Comparison of ENCODE assay signal across 22 cellular contexts in genomic region chr1:91073299-91073698, GRCh38. TPM values are rescaled to one million over a fixed set of nuclear protein-coding genes. Genes with fewer than 3 reads are reported as not detected.
DNase-seq lines count a peak whose midpoint lies in the region; ATAC-seq and TF ChIP-seq lines count a peak whose summit lies in the region.
"Had no signal": no experiment of that assay in that cellular context is flagged by ENCODE, and none has a peak within 500 bp of the region (broad histone marks: within the 10 kb centered on the region; RNA-seq: fewer than 3 reads in every experiment).

No MANE protein-coding gene starts in this region.

- H3K14ac ChIP-seq in H9 (ENCODE audit: insufficient read depth, low read length): no peak overlapping the region

- no peak overlapping the region for H2AK5ac ChIP-seq in H9 (ENCODE audit: insufficient read length, low read length)

- intact Hi-C loops in left colon (cut with DNase I, micrococcal nuclease): no loop called here
- intact Hi-C loops in breast epithelium (cut with DNase I; ENCODE audit: low total_unique reads): no loop called here

- H3K4ac ChIP-seq in H9 (ENCODE audit: low read depth, low read length): no peak overlapping the region

- no peak for TF ChIP-seq CTCF in VCaP (conservative IDR thresholded peaks at IDR 0.05)
- no peak for TF ChIP-seq CTCF in progenitor cell of endocrine pancreas (IDR thresholded peaks at IDR 0.05; ENCODE audit: unreplicated experiment)
- no peak for TF ChIP-seq CTCF in breast epithelium (IDR thresholded peaks at IDR 0.05)
- TF ChIP-seq CTCF in neural progenitor cell (IDR thresholded peaks at IDR 0.05): no peak
- TF ChIP-seq CTCF in H9 (conservative IDR thresholded peaks at IDR 0.05): no peak
- TF ChIP-seq CTCF in osteocyte (IDR thresholded peaks at IDR 0.05): no peak

- no peak overlapping the region for H2BK12ac ChIP-seq in H9 (ENCODE audit: insufficient read length, low read depth, low read length)

- no peaks in the 10 kb centered on the region for H3K79me1 ChIP-seq in H9 (ENCODE audit: insufficient read depth, low read depth, low read length, poor library complexity, severe bottlenecking)

- ATAC-seq in left colon: peak; percentile 76
- ATAC-seq: A549 had no signal

- H3K27ac ChIP-seq in VCaP (peak overlapping the region; percentile 57), mucosa of rectum (ENCODE audit: low read depth in 2 of 2, low read length in 2 of 2) (peak overlapping the region; percentile 23 to 59), breast epithelium (no peak overlapping the region), neural progenitor cell (no peak overlapping the region), H9 (ENCODE audit: insufficient read length, low read depth, low read length) (no peak overlapping the region)
- H3K27ac ChIP-seq: A549; BLaER1 treated with 17β-estradiol and CSF1 and Interleukin-3, amounts not matched to agents 10 nM and 100 nM had no signal

- no CpG with 5 or more reads among the region's 2 CpGs for WGBS in H9 (ENCODE audit: extremely low coverage, insufficient read length, low lambda C conversion rate)

- H3K4me1 ChIP-seq in mucosa of rectum (ENCODE audit: control insufficient read depth in 2 of 2, insufficient read depth in 2 of 2, low read length in 2 of 2): peaks cover 5 to 10% of the 10 kb centered on the region in 2 donors
- H3K4me1 ChIP-seq in breast epithelium: no peaks in the 10 kb centered on the region
- peaks cover 10% of the 10 kb centered on the region for H3K4me1 ChIP-seq in neural progenitor cell
- H3K4me1 ChIP-seq in H9 (ENCODE audit: insufficient read depth, low read length): peaks cover 5% of the 10 kb centered on the region; the same call in 1 of the 2 replicates
- H3K4me1 ChIP-seq: A549, BE2C, HAP-1 had no signal

- H3K79me2 ChIP-seq in neural progenitor cell (ENCODE audit: low read depth): no peaks in the 10 kb centered on the region
- no peaks in the 10 kb centered on the region for H3K79me2 ChIP-seq in H9 (ENCODE audit: insufficient read depth, low read length)

- H3K9ac ChIP-seq in mucosa of rectum (ENCODE audit: low read depth in 1 of 2, low read length in 2 of 2): no peak overlapping the region
- no peak overlapping the region for H3K9ac ChIP-seq in neural progenitor cell
- no peak overlapping the region for H3K9ac ChIP-seq in H9 (ENCODE audit: extremely low read depth, insufficient read length, low read length)
- H3K9ac ChIP-seq: BLaER1 treated with 17β-estradiol and CSF1 and Interleukin-3, amounts not matched to agents 10 nM and 100 nM had no signal

- H3K36me3 Mint-ChIP-seq in progenitor cell of endocrine pancreas (ENCODE audit: insufficient read depth) (no peaks in the 10 kb centered on the region), neural progenitor cell (no peaks in the 10 kb centered on the region), H9 (ENCODE audit: insufficient read depth in 1 of 3, low read depth in 3 of 3) (no peaks in the 10 kb centered on the region), osteocyte (ENCODE audit: unreplicated experiment) (no peaks in the 10 kb centered on the region)
- H3K36me3 Mint-ChIP-seq: CD4-positive, alpha-beta memory T cell had no signal

- H3K9me3 Mint-ChIP-seq in progenitor cell of endocrine pancreas (ENCODE audit: low read depth): no peaks in the 10 kb centered on the region
- H3K9me3 Mint-ChIP-seq in neural progenitor cell: peaks cover 2% of the 10 kb centered on the region
- H3K9me3 Mint-ChIP-seq in H9: no peaks in the 10 kb centered on the region
- H3K9me3 Mint-ChIP-seq in osteocyte (ENCODE audit: unreplicated experiment): peaks cover 4% of the 10 kb centered on the region

- H4K20me1 ChIP-seq in neural progenitor cell (ENCODE audit: low read depth): no peaks in the 10 kb centered on the region
- H4K20me1 ChIP-seq in H9 (ENCODE audit: control insufficient read depth, insufficient read depth, insufficient read length): no peaks in the 10 kb centered on the region
- H4K20me1 ChIP-seq: BLaER1 treated with 17β-estradiol and CSF1 and Interleukin-3, amounts not matched to agents 10 nM and 100 nM had no signal

- H2AFZ ChIP-seq in neural progenitor cell (replicated peaks): no peak overlapping the region
- no peak overlapping the region for H2AFZ ChIP-seq in H9 (ENCODE audit: low read length)

- TF ChIP-seq POLR2A in breast epithelium (IDR thresholded peaks at IDR 0.05): no peak

- H3K9me3 ChIP-seq in mucosa of rectum (ENCODE audit: control insufficient read depth in 2 of 2, low read length in 2 of 2) (no peaks in the 10 kb centered on the region), breast epithelium (no peaks in the 10 kb centered on the region), neural progenitor cell (ENCODE audit: low read depth) (no peaks in the 10 kb centered on the region), H9 (ENCODE audit: control insufficient read depth, low read depth, low read length) (no peaks in the 10 kb centered on the region)
- H3K9me3 ChIP-seq: A549, BE2C, HAP-1 had no signal

- H4K8ac ChIP-seq in H9 (replicated peaks; ENCODE audit: insufficient read length, low read depth, low read length): no peak overlapping the region

- H3K4me1 Mint-ChIP-seq in progenitor cell of endocrine pancreas (ENCODE audit: low read depth): peaks cover 6% of the 10 kb centered on the region
- H3K4me1 Mint-ChIP-seq in neural progenitor cell: peaks cover 13% of the 10 kb centered on the region
- H3K4me1 Mint-ChIP-seq in H9: peaks cover 11 to 22% of the 10 kb centered on the region in 2 experiments
- H3K4me1 Mint-ChIP-seq in osteocyte (ENCODE audit: unreplicated experiment): no peaks in the 10 kb centered on the region
- H3K4me1 Mint-ChIP-seq: CD4-positive, alpha-beta memory T cell had no signal

- H3K27ac Mint-ChIP-seq in progenitor cell of endocrine pancreas (peak overlapping the region; percentile 25), neural progenitor cell (no peak overlapping the region), H9 (peak overlapping the region in 1 of 3 experiments; percentile 49; a peak in 1 of 7 replicates), osteocyte (ENCODE audit: unreplicated experiment) (no peak overlapping the region)
- H3K27ac Mint-ChIP-seq: CD4-positive, alpha-beta memory T cell; HFFc6 had no signal

- no peak overlapping the region for H2BK15ac ChIP-seq in H9 (ENCODE audit: low read depth, low read length)

- H3K56ac ChIP-seq in H9 (ENCODE audit: insufficient read length, low read depth, low read length): no peak overlapping the region

- no peak overlapping the region for H2BK20ac ChIP-seq in H9 (ENCODE audit: low read depth, low read length, poor library complexity, severe bottlenecking)

- H3K23ac ChIP-seq in H9 (ENCODE audit: insufficient read length, low read depth, low read length): no peak overlapping the region

- no peaks in the 10 kb centered on the region for H3K27me3 ChIP-seq in mucosa of rectum (ENCODE audit: control insufficient read depth in 2 of 2, insufficient read depth in 2 of 2, low read length in 2 of 2)
- no peaks in the 10 kb centered on the region for H3K27me3 ChIP-seq in breast epithelium
- no peaks in the 10 kb centered on the region for H3K27me3 ChIP-seq in neural progenitor cell
- H3K27me3 ChIP-seq in H9 (ENCODE audit: insufficient read depth, low read length): no peaks in the 10 kb centered on the region
- H3K27me3 ChIP-seq: BE2C; BLaER1 treated with 17β-estradiol and CSF1 and Interleukin-3, amounts not matched to agents 10 nM and 100 nM had no signal

- no peak overlapping the region for H2BK5ac ChIP-seq in H9 (ENCODE audit: insufficient read length, low read length)

- no peaks in the 10 kb centered on the region for H3K23me2 ChIP-seq in H9 (ENCODE audit: insufficient read length, low read depth, low read length, poor library complexity, severe bottlenecking)

- H3K4me2 ChIP-seq in neural progenitor cell (no peak overlapping the region), H9 (ENCODE audit: insufficient read depth, insufficient read length, low read length) (no peak overlapping the region)
- H3K4me2 ChIP-seq: A549; BLaER1 treated with 17β-estradiol and CSF1 and Interleukin-3, amounts not matched to agents 10 nM and 100 nM had no signal

- no peaks in the 10 kb centered on the region for H3K36me3 ChIP-seq in mucosa of rectum (ENCODE audit: control insufficient read depth in 2 of 2, insufficient read depth in 2 of 2, low read length in 2 of 2)
- no peaks in the 10 kb centered on the region for H3K36me3 ChIP-seq in breast epithelium
- H3K36me3 ChIP-seq in neural progenitor cell: no peaks in the 10 kb centered on the region
- H3K36me3 ChIP-seq: BE2C, HAP-1 had no signal

- no peak overlapping the region for H3K4me3 Mint-ChIP-seq in progenitor cell of endocrine pancreas (ENCODE audit: low read depth)
- H3K4me3 Mint-ChIP-seq in neural progenitor cell: no peak overlapping the region
- no peak overlapping the region for H3K4me3 Mint-ChIP-seq in H9
- no peak overlapping the region for H3K4me3 Mint-ChIP-seq in osteocyte (ENCODE audit: unreplicated experiment)
- H3K4me3 Mint-ChIP-seq: CD4-positive, alpha-beta memory T cell; HFFc6 had no signal

- no peak overlapping the region for H2BK120ac ChIP-seq in H9 (ENCODE audit: low read depth, low read length, poor library complexity, severe bottlenecking)

- H3F3A ChIP-seq in neural progenitor cell (ENCODE audit: low read depth): no peaks in the 10 kb centered on the region

- DNase-seq in left colon (no peak), progenitor cell of endocrine pancreas (ENCODE audit: low spot score, unreplicated experiment) (no peak), breast epithelium (ENCODE audit: low spot score in 2 of 2) (no peak), neural progenitor cell (ENCODE audit: low spot score) (no peak), H9 (no peak), osteocyte (ENCODE audit: extremely low spot score, unreplicated experiment) (no peak)
- DNase-seq: 8988T; ACHN; AML-193; BE2C; Calu3; CD4-positive, alpha-beta memory T cell; COR-L47; DMS53; DMS79 treated with DMSO at 0.1 percent for 48 hours; GF-D8; HFFc6 had no signal

- H3K4me3 ChIP-seq in mucosa of rectum (ENCODE audit: low read length in 2 of 2): no peak overlapping the region
- no peak overlapping the region for H3K4me3 ChIP-seq in breast epithelium
- H3K4me3 ChIP-seq in neural progenitor cell: no peak overlapping the region
- H3K4me3 ChIP-seq: A549; BLaER1 treated with 17β-estradiol and CSF1 and Interleukin-3, amounts not matched to agents 10 nM and 100 nM; HAP-1 had no signal

- H4K91ac ChIP-seq in H9 (ENCODE audit: insufficient read length, low read depth, low read length): no peak overlapping the region

- no peak overlapping the region for H4K5ac ChIP-seq in H9 (ENCODE audit: insufficient read length, low read depth, low read length)

- no peak overlapping the region for H3K18ac ChIP-seq in H9 (ENCODE audit: insufficient read length, low read depth, low read length)

- no peak overlapping the region for H3T11ph ChIP-seq in H9 (ENCODE audit: low read length)

- H3K27me3 Mint-ChIP-seq in progenitor cell of endocrine pancreas (peaks cover 5% of the 10 kb centered on the region), neural progenitor cell (ENCODE audit: insufficient read depth, low read depth) (peaks cover 2% of the 10 kb centered on the region), H9 (ENCODE audit: low read depth) (no peaks in the 10 kb centered on the region; the same call in 1 of the 2 replicates), osteocyte (ENCODE audit: unreplicated experiment) (no peaks in the 10 kb centered on the region)

RNA-seq across cellular contexts. Expression of gene ZNF644, which starts 51.5 kb away (rescaled TPM):
- total RNA-seq in left colon: 10 to 100 TPM; 46.1 to 56.0 TPM
- total RNA-seq in progenitor cell of endocrine pancreas: 100 and 101 TPM in 2 replicates
- 100 to 1,000 TPM in 2 of 3 donors, 10 to 100 TPM in 1; 58.7 to 161 (median 104) TPM for total RNA-seq in breast epithelium
- 98.1 and 177 TPM in 2 replicates for total RNA-seq in neural progenitor cell (ENCODE audit: low replicate concordance)
- 78.9 and 80.7 TPM in 2 replicates for total RNA-seq in H9 (2021)
- total RNA-seq in osteocyte: 54.7 and 57.4 TPM in 2 replicates

Comparison
In these comparisons a context has a peak if more than half of its experiments do, and no peak if none do; other contexts are left out.
1. H3K27ac ChIP-seq: peak in VCaP (single experiment) and mucosa of rectum (2 of 2); none in breast epithelium (0 of 2), neural progenitor cell (single experiment) and H9 (single experiment).